19 cellular contexts compared by ENCODE assay signal in the genomic region with DNA sequence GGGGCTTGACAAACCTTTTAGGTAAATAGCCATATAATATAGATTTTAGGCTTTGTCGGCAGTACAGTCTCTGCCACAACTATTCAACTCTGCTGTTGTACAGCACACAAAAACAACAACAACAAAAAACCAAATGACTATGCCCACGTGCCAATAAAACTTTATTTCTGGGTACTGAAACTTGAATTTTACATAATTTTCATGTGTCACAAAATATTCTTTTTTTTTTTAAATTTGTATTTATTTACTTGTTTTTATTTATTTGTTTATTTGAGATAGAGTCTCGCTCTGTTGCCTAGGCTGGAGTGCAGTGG. TPM values are rescaled to one million over a fixed set of nuclear protein-coding genes. Genes with fewer than 3 reads are reported as not detected.
DNase-seq lines count a peak whose midpoint lies in the region; ATAC-seq and TF ChIP-seq lines count a peak whose summit lies in the region.
"Had no signal": no experiment of that assay in that cellular context is flagged by ENCODE, and none has a peak within 500 bp of the region (broad histone marks: within the 10 kb centered on the region; RNA-seq: fewer than 3 reads in every experiment).

No MANE protein-coding gene starts in this region.

- H3K36me3 Mint-ChIP-seq in nephron progenitor cell (ENCODE audit: low read depth), result no peaks in the 10 kb centered on the region
- H3K36me3 Mint-ChIP-seq: activated naive CD4-positive, alpha-beta T cell treated with anti-CD3 and anti-CD28 coated beads, Interleukin-2, amount 10 ng/mL, durations not matched to agents 7 days and 5 days; immature natural killer cell; stimulated activated naive B cell treated with anti-CD40 and anti-IgM and Interleukin-4, amounts not matched to agents 10 μg/mL and 1 μg/mL and 100 μg/mL, for 72 hours; type B pancreatic cell had no signal

- DNase-seq in heart right ventricle (no peak), Right ventricle myocardium inferior (ENCODE audit: missing footprints) (no peak), lower lobe of right lung (no peak), upper lobe of right lung (no peak), GM13976 (ENCODE audit: low spot score) (no peak), nephron progenitor cell (no peak)
- DNase-seq: activated naive CD4-positive, alpha-beta T cell treated with anti-CD3 and anti-CD28 coated beads, Interleukin-2, amount 10 ng/mL, durations not matched to agents 7 days and 5 days; activated T-cell treated with anti-CD3 and anti-CD28 coated beads, Interleukin-2, amount 50 U/mL, for 72 hours; Caco-2; HFFc6; immature natural killer cell; NCI-H1092 treated with DMSO at 0.1 percent for 48 hours; NCI-H1930; stimulated activated naive B cell treated with anti-CD40 and anti-IgM and Interleukin-4, amounts not matched to agents 10 μg/mL and 1 μg/mL and 100 μg/mL, for 72 hours had no signal

- H3K36me3 ChIP-seq in heart right ventricle (no peaks in the 10 kb centered on the region), lower lobe of right lung (no peaks in the 10 kb centered on the region), upper lobe of right lung (no peaks in the 10 kb centered on the region)

- H3K9me3 ChIP-seq in heart right ventricle (no peaks in the 10 kb centered on the region), lower lobe of right lung (no peaks in the 10 kb centered on the region), upper lobe of right lung (no peaks in the 10 kb centered on the region)
- H3K9me3 ChIP-seq: Caco-2 had no signal

- H3K4me3 Mint-ChIP-seq in nephron progenitor cell, result no peak overlapping the region
- H3K4me3 Mint-ChIP-seq: activated naive CD4-positive, alpha-beta T cell treated with anti-CD3 and anti-CD28 coated beads, Interleukin-2, amount 10 ng/mL, durations not matched to agents 7 days and 5 days; activated T-cell treated with anti-CD3 and anti-CD28 coated beads, Interleukin-2, amount 50 U/mL, for 72 hours; central memory CD8-positive, alpha-beta T cell; HFFc6; immature natural killer cell; stimulated activated naive B cell treated with anti-CD40 and anti-IgM and Interleukin-4, amounts not matched to agents 10 μg/mL and 1 μg/mL and 100 μg/mL, for 72 hours; type B pancreatic cell had no signal

- ATAC-seq in heart right ventricle (no peak), Right ventricle myocardium inferior (no peak), lower lobe of right lung (no peak), upper lobe of right lung (no peak), esophagus mucosa (no peak)
- ATAC-seq: activated T-cell treated with anti-CD3 and anti-CD28 coated beads, Interleukin-2, amount 50 U/mL, for 72 hours had no signal

- no peak overlapping the region for H3K4me3 ChIP-seq in heart right ventricle
- no peak overlapping the region for H3K4me3 ChIP-seq in lower lobe of right lung
- no peak overlapping the region for H3K4me3 ChIP-seq in skin epidermis
- no peak overlapping the region for H3K4me3 ChIP-seq in upper lobe of right lung
- H3K4me3 ChIP-seq: lung had no signal

- H3K27ac Mint-ChIP-seq in nephron progenitor cell, result no peak overlapping the region
- H3K27ac Mint-ChIP-seq: activated naive CD4-positive, alpha-beta T cell treated with anti-CD3 and anti-CD28 coated beads, Interleukin-2, amount 10 ng/mL, durations not matched to agents 7 days and 5 days; activated T-cell treated with anti-CD3 and anti-CD28 coated beads, Interleukin-2, amount 50 U/mL, for 72 hours; HFFc6; immature natural killer cell; stimulated activated naive B cell treated with anti-CD40 and anti-IgM and Interleukin-4, amounts not matched to agents 10 μg/mL and 1 μg/mL and 100 μg/mL, for 72 hours; type B pancreatic cell had no signal

- no peak for TF ChIP-seq CTCF in heart right ventricle (IDR thresholded peaks at IDR 0.05)
- no peak for TF ChIP-seq CTCF in lower lobe of right lung (IDR thresholded peaks at IDR 0.05)
- TF ChIP-seq CTCF in upper lobe of right lung (IDR thresholded peaks at IDR 0.05), result no peak
- TF ChIP-seq CTCF in GM13976 (IDR thresholded peaks at IDR 0.05; ENCODE audit: borderline replicate concordance, control extremely low read depth, extremely low read depth, insufficient read depth, missing control alignments), result no peak
- TF ChIP-seq CTCF in nephron progenitor cell (IDR thresholded peaks at IDR 0.05), result no peak

- 94 to 96% methylated on average over 3 of the region's 3 CpGs for WGBS in heart right ventricle, 2 donors

- intact Hi-C loops in heart right ventricle (cut with DNase I), result loop anchor here in 1 of 10 donors (1.0 kb wide), 1 partner anchor 63 kb away; no protein-coding TSS in a partner anchor
- intact Hi-C loops in Right ventricle myocardium inferior (cut with DNase I), result loop anchor here (2.0 kb wide), 1 partner anchor 136 kb away; no protein-coding TSS in a partner anchor
- intact Hi-C loops in lower lobe of right lung (cut with DNase I), result no loop called here
- intact Hi-C loops in upper lobe of right lung (cut with DNase I), result no loop called here

- H3K27me3 Mint-ChIP-seq in nephron progenitor cell (ENCODE audit: low read depth, poor library complexity), result peaks cover 2% of the 10 kb centered on the region
- H3K27me3 Mint-ChIP-seq: central memory CD8-positive, alpha-beta T cell; type B pancreatic cell had no signal

- H3K27ac ChIP-seq in heart right ventricle (peak overlapping the region; percentile 55 to 92 (median 84)), lower lobe of right lung (peak overlapping the region; percentile 68), skin epidermis (peak overlapping the region in 11 of 21 experiments; percentile 34 to 91 (median 75)), upper lobe of right lung (peak overlapping the region; percentile 78)

- in situ Hi-C loops in GM13976 (cut with MboI; ENCODE audit: low sequenced_read_pairs, unreplicated experiment), result no loop called here

- no peaks in the 10 kb centered on the region for H3K27me3 ChIP-seq in heart right ventricle
- no peaks in the 10 kb centered on the region for H3K27me3 ChIP-seq in lower lobe of right lung (ENCODE audit: low read depth)
- no peaks in the 10 kb centered on the region for H3K27me3 ChIP-seq in upper lobe of right lung

- H3K9me3 Mint-ChIP-seq in nephron progenitor cell, result no peaks in the 10 kb centered on the region
- H3K9me3 Mint-ChIP-seq: activated naive CD4-positive, alpha-beta T cell treated with anti-CD3 and anti-CD28 coated beads, Interleukin-2, amount 10 ng/mL, durations not matched to agents 7 days and 5 days; activated T-cell treated with anti-CD3 and anti-CD28 coated beads, Interleukin-2, amount 50 U/mL, for 72 hours; central memory CD8-positive, alpha-beta T cell; HFFc6; immature natural killer cell; stimulated activated naive B cell treated with anti-CD40 and anti-IgM and Interleukin-4, amounts not matched to agents 10 μg/mL and 1 μg/mL and 100 μg/mL, for 72 hours; type B pancreatic cell had no signal

- peaks cover 11% of the 10 kb centered on the region for H3K4me1 Mint-ChIP-seq in nephron progenitor cell

- H3K4me1 ChIP-seq in heart right ventricle, result peaks cover 3 to 40% (median 21%) of the 10 kb centered on the region in 9 donors
- peaks cover 24% of the 10 kb centered on the region for H3K4me1 ChIP-seq in lower lobe of right lung
- H3K4me1 ChIP-seq in upper lobe of right lung, result peaks cover 18% of the 10 kb centered on the region

RNA-seq across cellular contexts. Expression of a gene that starts 34.8 kb away (rescaled TPM):
- 10 to 100 TPM; 24.4 to 61.6 (median 34.3) TPM for total RNA-seq in heart right ventricle
- 10 to 100 TPM in 1 of 2 donors, 1 to 10 TPM in 1; 7.4 to 12.5 TPM for polyA plus RNA-seq in heart right ventricle
- total RNA-seq in Right ventricle myocardium inferior, result 44.0 TPM
- 39.5 TPM for total RNA-seq in lower lobe of right lung
- 46.1 TPM for total RNA-seq in upper lobe of right lung
- total RNA-seq in esophagus mucosa, result 31.3 TPM
